In genomic region chr21:31938330-31939301, GRCh38 we compare ENCODE assay signal across 1 cellular context.
TF ChIP-seq lines count a peak whose summit lies in the region.

No MANE protein-coding gene starts in this region.

TF ChIP-seq in GM12878, 131 proteins besides CTCF, POLR2A, EP300 and RAD21 (continued from another document):
- TF ChIP-seq ZNF217 (IDR thresholded peaks at IDR 0.05) = no peak
- TF ChIP-seq MTA3 (IDR thresholded peaks at IDR 0.05; ENCODE audit: borderline replicate concordance, low read length) = no peak
- TF ChIP-seq ZBTB4 (CRISPR knock-in tag; IDR thresholded peaks at IDR 0.05) = no peak
- no peak for TF ChIP-seq EZH2 (IDR thresholded peaks at IDR 0.05; ENCODE audit: borderline replicate concordance, control insufficient read depth, low read depth, low read length)
- TF ChIP-seq BHLHE40 (IDR thresholded peaks at IDR 0.05; ENCODE audit: borderline replicate concordance in 1 of 2, low read depth in 2 of 2, low read length in 1 of 2) = no peak
